Comparison of ENCODE assay signal across 14 cellular contexts in genomic region chr7:99762680-99763327, GRCh38. TPM values are rescaled to one million over a fixed set of nuclear protein-coding genes. Genes with fewer than 3 reads are reported as not detected.
A peak's percentile ranks its signal among the peaks of the same experiment; 100 is the strongest.
DNase-seq lines count a peak whose midpoint lies in the region; ATAC-seq and TF ChIP-seq lines count a peak whose summit lies in the region.
"Had no signal": no experiment of that assay in that cellular context is flagged by ENCODE, and none has a peak within 500 bp of the region (broad histone marks: within the 10 kb centered on the region; RNA-seq: fewer than 3 reads in every experiment).

No MANE protein-coding gene starts in this region.

- intact Hi-C loops in left ventricle myocardium inferior (cut with micrococcal nuclease) (no loop called here), gastrocnemius medialis (cut with DNase I; ENCODE audit: low total_unique reads) (loop anchor here (1.0 kb wide), 1 partner anchor 23 kb away; no protein-coding TSS in a partner anchor)

- no peaks in the 10 kb centered on the region for H3K36me3 ChIP-seq in HEK293 (ENCODE audit: control insufficient read depth in 2 of 2, insufficient read depth in 1 of 2, low read length in 2 of 2)
- H3K36me3 ChIP-seq in brain microvascular endothelial cell (replicated peaks): no peaks in the 10 kb centered on the region
- H3K36me3 ChIP-seq in left ventricle myocardium inferior: no peaks in the 10 kb centered on the region
- no peaks in the 10 kb centered on the region for H3K36me3 ChIP-seq in gastrocnemius medialis
- H3K36me3 ChIP-seq: tibial artery had no signal

- TF ChIP-seq POLR2A in gastrocnemius medialis (IDR thresholded peaks at IDR 0.05): peak in 1 of 2 donors; percentile 15

- ATAC-seq in gastrocnemius medialis (peak; percentile 97 to 98), HG02798 (IDR thresholded peaks at IDR 0.05; ENCODE audit: poor library complexity, unreplicated experiment) (no peak), GM18870 (IDR thresholded peaks at IDR 0.05; ENCODE audit: unreplicated experiment) (no peak)

- H3K9me3 ChIP-seq in HEK293 (ENCODE audit: control insufficient read depth, insufficient read depth, low read depth, low read length): no peaks in the 10 kb centered on the region
- H3K9me3 ChIP-seq in left ventricle myocardium inferior (replicated peaks): no peaks in the 10 kb centered on the region
- no peaks in the 10 kb centered on the region for H3K9me3 ChIP-seq in gastrocnemius medialis
- H3K9me3 ChIP-seq: tibial artery had no signal

- H3K27me3 ChIP-seq in brain microvascular endothelial cell (replicated peaks) (peaks cover 3% of the 10 kb centered on the region), left ventricle myocardium inferior (ENCODE audit: low read depth) (no peaks in the 10 kb centered on the region), gastrocnemius medialis (no peaks in the 10 kb centered on the region)
- H3K27me3 ChIP-seq: tibial artery had no signal

- H3K27ac ChIP-seq in HEK293 (ENCODE audit: extremely low read depth, low read depth, low read length): no peak overlapping the region
- no peak overlapping the region for H3K27ac ChIP-seq in brain microvascular endothelial cell
- H3K27ac ChIP-seq in left ventricle myocardium inferior (replicated peaks): no peak overlapping the region
- peak overlapping the region; percentile 76 to 81 (median 79) for H3K27ac ChIP-seq in gastrocnemius medialis
- H3K27ac ChIP-seq: tibial artery had no signal

- H3K4me1 ChIP-seq in HEK293 (ENCODE audit: control insufficient read depth, insufficient read depth, low read length): no peaks in the 10 kb centered on the region; the same call in 1 of the 2 replicates
- peaks cover 9% of the 10 kb centered on the region for H3K4me1 ChIP-seq in left ventricle myocardium inferior
- H3K4me1 ChIP-seq in gastrocnemius medialis: peaks cover 13 to 16% of the 10 kb centered on the region in 2 donors

- H3K4me3 ChIP-seq in HEK293 (ENCODE audit: low read depth, low read length): no peak overlapping the region
- H3K4me3 ChIP-seq in brain microvascular endothelial cell (ENCODE audit: low read depth, low read length): no peak overlapping the region
- H3K4me3 ChIP-seq in left ventricle myocardium inferior: no peak overlapping the region
- H3K4me3 ChIP-seq in gastrocnemius medialis: no peak overlapping the region
- H3K4me3 ChIP-seq: tibial artery had no signal

- TF ChIP-seq CTCF in HEK293 (tag by site-specific recombination; IDR thresholded peaks at IDR 0.05): no peak
- no peak for TF ChIP-seq CTCF in brain microvascular endothelial cell (IDR thresholded peaks at IDR 0.05; ENCODE audit: low read depth, low read length, missing control alignments)
- TF ChIP-seq CTCF in left ventricle myocardium inferior (IDR thresholded peaks at IDR 0.05; ENCODE audit: borderline replicate concordance): no peak
- TF ChIP-seq CTCF in gastrocnemius medialis (IDR thresholded peaks at IDR 0.05 in 4 of 5, conservative IDR thresholded peaks at IDR 0.05 in 1 of 5): no peak

- CTCF ChIA-PET in HEK293 (lab: Yijun Ruan, JAX): no interaction called here

- in situ Hi-C loops in brain microvascular endothelial cell (cut with HindIII; ENCODE audit: low pct_ligation_motif_present, low sequenced_read_pairs): no loop called here
- in situ Hi-C loops in gastrocnemius medialis (cut with MboI; ENCODE audit: low sequenced_read_pairs in 4 of 4): no loop called here

- POLR2A ChIA-PET in HEK293 (lab: Yijun Ruan, JAX): no interaction called here

- peak; percentile 85 for DNase-seq in brain microvascular endothelial cell
- peak; percentile 28 for DNase-seq in left ventricle myocardium inferior
- peak; percentile 86 to 91 for DNase-seq in gastrocnemius medialis
- no peak for DNase-seq in stimulated activated CD4-positive, alpha-beta T cell treated with anti-CD3 and anti-CD28 coated beads, Interleukin-15, amount 100 ng/mL, for 24 hours
- DNase-seq in midbrain (lab: John Stamatoyannopoulos, UW): no peak
- DNase-seq: activated gamma-delta T cell, dermis blood vessel endothelial cell, MM.1S, NCI-H69, SW 1271 had no signal

TF ChIP-seq in HEK293, 187 proteins besides CTCF, POLR2A, EP300 and RAD21:
- TF ChIP-seq ZNF529 (tag by site-specific recombination; IDR thresholded peaks at IDR 0.05; ENCODE audit: insufficient replicate concordance) (no peak), ZNF600 (tag by site-specific recombination; IDR thresholded peaks at IDR 0.05) (0 out of 2 replicates have a peak, but pooled peaks have one; percentile 25)

RNA-seq across cellular contexts. Expression of gene CYP3A4, which starts 21.2 kb away (rescaled TPM):
- not detected for total RNA-seq in left ventricle myocardium inferior
- total RNA-seq in gastrocnemius medialis: 100 to 1,000 TPM in 1 of 4 donors, 1 to 10 TPM in 1, under 1 TPM in 1, not detected in 1; 0.71 to 107 (median 2.2) TPM
- total RNA-seq: dermis blood vessel endothelial cell had no signal

RNA-seq across cellular contexts. Expression of gene CYP3A7, which starts 27.8 kb away (rescaled TPM):
- total RNA-seq in left ventricle myocardium inferior: not detected
- total RNA-seq in gastrocnemius medialis: 1 to 10 TPM in 1 of 4 donors, under 1 TPM in 1, not detected in 2; 0.26 to 1.7 TPM
- total RNA-seq: dermis blood vessel endothelial cell had no signal

Comparison
In these comparisons a context has a peak if more than half of its experiments do, and no peak if none do; other contexts are left out.
1. H3K27ac ChIP-seq: peak in gastrocnemius medialis (4 of 4); none in HEK293 (single experiment), brain microvascular endothelial cell (single experiment) and left ventricle myocardium inferior (single experiment).
2. DNase-seq: peak in brain microvascular endothelial cell (single experiment), left ventricle myocardium inferior (single experiment) and gastrocnemius medialis (2 of 2); none in stimulated activated CD4-positive, alpha-beta T cell treated with anti-CD3 and anti-CD28 coated beads, Interleukin-15, amount 100 ng/mL, for 24 hours (single experiment) and midbrain (single experiment).
3. ATAC-seq: peak in gastrocnemius medialis (2 of 2); none in HG02798 (single experiment) and GM18870 (single experiment).